14 cellular contexts compared by ENCODE assay signal in genomic region chr10:114545071-114545470, GRCh38.
DNase-seq lines count a peak whose midpoint lies in the region; ATAC-seq and TF ChIP-seq lines count a peak whose summit lies in the region.
"Had no signal": no experiment of that assay in that cellular context is flagged by ENCODE, and none has a peak within 500 bp of the region (broad histone marks: within the 10 kb centered on the region; RNA-seq: fewer than 3 reads in every experiment).

No MANE protein-coding gene starts in this region.

- H3K9me3 ChIP-seq in PC-3 (ENCODE audit: low read length) (no peaks in the 10 kb centered on the region), colonic mucosa (no peaks in the 10 kb centered on the region)
- H3K9me3 ChIP-seq: suprapubic skin had no signal

- POLR2A ChIA-PET in PC-3 (lab: Charles Lee; ENCODE audit: unreplicated experiment): no interaction called here

- H3K9ac ChIP-seq in PC-3 (ENCODE audit: low read length) (peak overlapping the region; percentile 61; the same call in 1 of the 2 replicates), colonic mucosa (ENCODE audit: low read depth in 2 of 2, low read length in 2 of 2) (no peak overlapping the region)

- H3K4me2 ChIP-seq in PC-3 (ENCODE audit: low read length): peak overlapping the region; percentile 63

- H3K4me1 Mint-ChIP-seq in activated CD4-positive, alpha-beta T cell treated with anti-CD3 and anti-CD28 coated beads, Interleukin-2, amount 10 ng/mL, durations not matched to agents 24 days and 14 days: peaks cover 66% of the 10 kb centered on the region
- H3K4me1 Mint-ChIP-seq in central memory CD8-positive, alpha-beta T cell: peaks cover 63% of the 10 kb centered on the region
- H3K4me1 Mint-ChIP-seq in stimulated activated memory B cell treated with anti-CD40 and anti-IgM and Interleukin-4, amounts not matched to agents 10 μg/mL and 1 μg/mL and 100 μg/mL, for 72 hours: peaks cover 44% of the 10 kb centered on the region

- in situ Hi-C loops in ACHN (cut with HindIII; ENCODE audit: low pct_ligation_motif_present, low pct_unique_long_range_greater_than_20kb, low sequenced_read_pairs): no loop called here

- no peaks in the 10 kb centered on the region for H3K9me2 ChIP-seq in PC-3 (replicated peaks; ENCODE audit: low read length)

- no peaks in the 10 kb centered on the region for H3K27me3 Mint-ChIP-seq in activated CD4-positive, alpha-beta T cell treated with anti-CD3 and anti-CD28 coated beads, Interleukin-2, amount 10 ng/mL, durations not matched to agents 24 days and 14 days
- no peaks in the 10 kb centered on the region for H3K27me3 Mint-ChIP-seq in central memory CD8-positive, alpha-beta T cell
- no peaks in the 10 kb centered on the region for H3K27me3 Mint-ChIP-seq in stimulated activated memory B cell treated with anti-CD40 and anti-IgM and Interleukin-4, amounts not matched to agents 10 μg/mL and 1 μg/mL and 100 μg/mL, for 72 hours

- H4K20me1 ChIP-seq in PC-3 (ENCODE audit: low read length): no peaks in the 10 kb centered on the region

- H3K36me3 ChIP-seq in PC-3 (ENCODE audit: low read depth, low read length) (no peaks in the 10 kb centered on the region), colonic mucosa (no peaks in the 10 kb centered on the region)
- H3K36me3 ChIP-seq: suprapubic skin had no signal

- H3K4me3 ChIP-seq in PC-3 (ENCODE audit: low read length) (peak overlapping the region; percentile 30; the same call in 1 of the 2 replicates), colonic mucosa (no peak overlapping the region)
- H3K4me3 ChIP-seq: lung, suprapubic skin had no signal

- H3F3A ChIP-seq in PC-3 (ENCODE audit: low read length, unreplicated experiment): no peaks in the 10 kb centered on the region

- no peaks in the 10 kb centered on the region for H3K36me3 Mint-ChIP-seq in activated CD4-positive, alpha-beta T cell treated with anti-CD3 and anti-CD28 coated beads, Interleukin-2, amount 10 ng/mL, durations not matched to agents 24 days and 14 days (ENCODE audit: low read depth)
- H3K36me3 Mint-ChIP-seq in central memory CD8-positive, alpha-beta T cell (ENCODE audit: insufficient read depth): peaks cover 20% of the 10 kb centered on the region
- H3K36me3 Mint-ChIP-seq in stimulated activated memory B cell treated with anti-CD40 and anti-IgM and Interleukin-4, amounts not matched to agents 10 μg/mL and 1 μg/mL and 100 μg/mL, for 72 hours: no peaks in the 10 kb centered on the region

- no peak for DNase-seq in activated CD4-positive, alpha-beta T cell treated with anti-CD3 and anti-CD28 coated beads, Interleukin-2, amount 10 ng/mL, durations not matched to agents 24 days and 14 days
- DNase-seq in activated CD4-positive, alpha-beta T cell treated with anti-CD3 and anti-CD28 coated beads, Interleukin-2, amount 50 U/mL, for 4 hours: no peak
- DNase-seq in PC-3 (peak; percentile 67), COR-L47 (lab: John Stamatoyannopoulos, UW) (no peak), ACHN (no peak), colonic mucosa (no peak)
- no peak for DNase-seq in central memory CD8-positive, alpha-beta T cell (ENCODE audit: low spot score in 2 of 2)
- DNase-seq: cortex of kidney, NCI-H1105 treated with DMSO at 0.1 percent for 48 hours, nucleus accumbens, small intestine had no signal

- BruUV-seq in PC-3 (replicated peaks; lab: Mats Ljungman, UMichigan): no TSS peak

- peak overlapping the region; percentile 64; the same call in 1 of the 2 replicates for H2AFZ ChIP-seq in PC-3 (ENCODE audit: low read length)

- peak; percentile 51 for ATAC-seq in PC-3
- ATAC-seq in central memory CD8-positive, alpha-beta T cell (replicated peaks; ENCODE audit: extremely low read depth, poor library complexity, severe bottlenecking): no peak
- no peak for ATAC-seq in stimulated activated memory B cell treated with anti-CD40 and anti-IgM and Interleukin-4, amounts not matched to agents 10 μg/mL and 1 μg/mL and 100 μg/mL, for 72 hours

- TF ChIP-seq CTCF in PC-3 (conservative IDR thresholded peaks at IDR 0.05; ENCODE audit: low read depth, low read length) (no peak), colonic mucosa (IDR thresholded peaks at IDR 0.05) (no peak)

- H3K27ac Mint-ChIP-seq in activated CD4-positive, alpha-beta T cell treated with anti-CD3 and anti-CD28 coated beads, Interleukin-2, amount 10 ng/mL, durations not matched to agents 24 days and 14 days: peak overlapping the region; percentile 9
- H3K27ac Mint-ChIP-seq in central memory CD8-positive, alpha-beta T cell (ENCODE audit: low read depth): peak overlapping the region; percentile 100
- H3K27ac Mint-ChIP-seq in stimulated activated memory B cell treated with anti-CD40 and anti-IgM and Interleukin-4, amounts not matched to agents 10 μg/mL and 1 μg/mL and 100 μg/mL, for 72 hours: peak overlapping the region; percentile 92

- intact Hi-C loops in activated CD4-positive, alpha-beta T cell treated with anti-CD3 and anti-CD28 coated beads, Interleukin-2, amount 10 ng/mL, durations not matched to agents 24 days and 14 days (cut with micrococcal nuclease): no loop called here
- intact Hi-C loops in PC-3 (cut with micrococcal nuclease): loop anchor here (2.0 kb wide), 1 partner anchor 24 kb away; no protein-coding TSS in a partner anchor
- intact Hi-C loops in colonic mucosa (cut with DNase I): loop anchor here (5.0 kb wide), 2 partner anchors 237 to 243 kb away; no protein-coding TSS in a partner anchor

- no peaks in the 10 kb centered on the region for H3K9me3 Mint-ChIP-seq in activated CD4-positive, alpha-beta T cell treated with anti-CD3 and anti-CD28 coated beads, Interleukin-2, amount 10 ng/mL, durations not matched to agents 24 days and 14 days
- no peaks in the 10 kb centered on the region for H3K9me3 Mint-ChIP-seq in central memory CD8-positive, alpha-beta T cell
- no peaks in the 10 kb centered on the region for H3K9me3 Mint-ChIP-seq in stimulated activated memory B cell treated with anti-CD40 and anti-IgM and Interleukin-4, amounts not matched to agents 10 μg/mL and 1 μg/mL and 100 μg/mL, for 72 hours

- H3K4me1 ChIP-seq in PC-3 (ENCODE audit: insufficient read depth, low read length) (peaks cover 31% of the 10 kb centered on the region), colonic mucosa (peaks cover 13% of the 10 kb centered on the region)

- CTCF ChIA-PET in PC-3 (lab: Charles Lee): no interaction called here

- H3K79me2 ChIP-seq in PC-3 (ENCODE audit: low read length): no peaks in the 10 kb centered on the region

- peak overlapping the region; percentile 82 for H3K4me3 Mint-ChIP-seq in activated CD4-positive, alpha-beta T cell treated with anti-CD3 and anti-CD28 coated beads, Interleukin-2, amount 10 ng/mL, durations not matched to agents 24 days and 14 days
- H3K4me3 Mint-ChIP-seq in central memory CD8-positive, alpha-beta T cell: peak overlapping the region; percentile 59
- no peak overlapping the region for H3K4me3 Mint-ChIP-seq in stimulated activated memory B cell treated with anti-CD40 and anti-IgM and Interleukin-4, amounts not matched to agents 10 μg/mL and 1 μg/mL and 100 μg/mL, for 72 hours

- H3K27ac ChIP-seq in PC-3 (ENCODE audit: low read length) (peak overlapping the region; percentile 85), colonic mucosa (no peak overlapping the region)
- H3K27ac ChIP-seq: suprapubic skin had no signal

- H3K27me3 ChIP-seq in PC-3 (ENCODE audit: low read length): no peaks in the 10 kb centered on the region
- no peaks in the 10 kb centered on the region for H3K27me3 ChIP-seq in colonic mucosa
- H3K27me3 ChIP-seq: suprapubic skin had no signal

Comparison
In these comparisons a context has a peak if more than half of its experiments do, and no peak if none do; other contexts are left out.
1. H3K27ac Mint-ChIP-seq: peak in every context shown above with its lines; median percentile 100 in central memory CD8-positive, alpha-beta T cell; 92 in stimulated activated memory B cell treated with anti-CD40 and anti-IgM and Interleukin-4, amounts not matched to agents 10 μg/mL and 1 μg/mL and 100 μg/mL, for 72 hours; 9 in activated CD4-positive, alpha-beta T cell treated with anti-CD3 and anti-CD28 coated beads, Interleukin-2, amount 10 ng/mL, durations not matched to agents 24 days and 14 days.